Comparison of ENCODE assay signal across 26 cellular contexts in the genomic region with DNA sequence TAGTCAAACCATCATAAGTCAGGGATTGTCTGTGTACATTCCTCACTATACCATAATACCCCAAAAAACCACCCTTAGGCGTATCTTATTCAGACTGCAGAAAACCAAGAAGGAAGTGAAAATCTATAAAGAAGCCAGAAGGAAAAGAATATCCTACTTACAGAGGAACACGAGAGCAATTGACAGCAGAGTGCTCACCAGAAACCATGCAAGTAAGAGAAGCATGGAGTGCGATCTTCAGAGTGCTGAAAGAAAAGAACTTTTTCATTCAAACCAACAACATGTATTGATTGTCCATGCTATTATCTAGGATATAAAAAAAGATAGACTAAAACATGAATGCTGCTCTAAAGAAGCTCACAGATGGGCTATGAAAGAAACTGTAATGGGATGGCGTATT. TPM values are rescaled to one million over a fixed set of nuclear protein-coding genes. Genes with fewer than 3 reads are reported as not detected.
"Had no signal": no experiment of that assay in that cellular context is flagged by ENCODE, and none has a peak within 500 bp of the region (broad histone marks: within the 10 kb centered on the region; RNA-seq: fewer than 3 reads in every experiment).

No MANE protein-coding gene starts in this region.

- H3K27ac ChIP-seq: hepatocyte, left ventricle myocardium inferior, neural progenitor cell, neutrophil, right atrium auricular region, skin epidermis, tibial nerve, vagina had no signal

- DNase-seq: islet precursor cell; left ventricle myocardium inferior; mesendoderm; naive B cell; natural killer cell; nephron progenitor cell; occipital lobe; stimulated activated CD4-positive, alpha-beta T cell treated with anti-CD3 and anti-CD28 coated beads, Interleukin-1b, Interleukin-23, amount 100 ng/mL, for 48 hours; stimulated activated CD4-positive, alpha-beta T cell treated with anti-CD3 and anti-CD28 coated beads, Interleukin-2, amount 100 ng/mL, for 48 hours; stimulated activated CD4-positive, alpha-beta T cell treated with anti-CD3 and anti-CD28 coated beads, Interleukin-4, amount 100 ng/mL, for 4 hours; stimulated activated CD8-positive, alpha-beta memory T cell treated with anti-CD3 and anti-CD28 coated beads, Interleukin-4, amount 100 ng/mL, for 48 hours; stimulated activated naive CD4-positive, alpha-beta T cell treated with Interleukin-2 at 50 U/mL for 16 hours; stimulated activated naive CD8-positive, alpha-beta T cell treated with anti-CD3 and anti-CD28 coated beads, Interleukin-15, amount 100 ng/mL, for 72 hours; substantia nigra had no signal

- H2AFZ ChIP-seq: hepatocyte, neural progenitor cell had no signal

- H3K4me1 ChIP-seq: vagina had no signal

- H3K4me2 ChIP-seq: hepatocyte, neural progenitor cell had no signal

- H3K9me3 ChIP-seq: left ventricle myocardium inferior, neutrophil, right atrium auricular region, tibial nerve, vagina had no signal

- H3K4me3 ChIP-seq: hepatocyte, left ventricle myocardium inferior, lung, neural progenitor cell, right atrium auricular region, skin epidermis, tibial nerve, vagina had no signal

- H3K36me3 ChIP-seq: left ventricle myocardium inferior, neural progenitor cell, neutrophil, right atrium auricular region, tibial nerve, vagina had no signal

- ATAC-seq: natural killer cell; sciatic nerve; stimulated activated memory B cell treated with anti-CD40 and anti-IgM and Interleukin-4, amounts not matched to agents 10 μg/mL and 1 μg/mL and 100 μg/mL, for 72 hours; stimulated activated naive CD8-positive, alpha-beta T cell treated with anti-CD3 and anti-CD28 coated beads, Interleukin-15, amount 100 ng/mL, for 72 hours had no signal

- H3K9ac ChIP-seq: neural progenitor cell had no signal

- H3K27me3 ChIP-seq: hepatocyte, neural progenitor cell, neutrophil, right atrium auricular region, tibial nerve, vagina had no signal

RNA-seq across cellular contexts. Expression of gene STXBP6, which starts 50.8 kb away (rescaled TPM):
- total RNA-seq: mononuclear cell, pulmonary artery endothelial cell had no signal
